ENCODE assay signal across 8 cellular contexts in genomic region chr17:8060274-8060673, GRCh38.
A peak's percentile ranks its signal among the peaks of the same experiment; 100 is the strongest.
DNase-seq lines count a peak whose midpoint lies in the region; ATAC-seq and FAIRE-seq lines count a peak whose summit lies in the region.

No MANE protein-coding gene starts in this region.

- peak; percentile 20 for DNase-seq in SKM-1 treated with dmso at 0.1 percent for 144 hours (lab: John Stamatoyannopoulos, UW; ENCODE audit: unreplicated experiment)
- no peak for DNase-seq in SKM-1 (lab: John Stamatoyannopoulos, UW; ENCODE audit: unreplicated experiment)
- peak; percentile 53 for DNase-seq in NCI-H1436 treated with DMSO at 0.1 percent for 48 hours (lab: John Stamatoyannopoulos, UW)
- DNase-seq in cerebellar cortex (ENCODE audit: low spot score), result peak; percentile 86
- DNase-seq in kidney glomerular epithelial cell (lab: John Stamatoyannopoulos, UW), result peak; percentile 45
- peak; percentile 28 to 62 (median 37) for DNase-seq in stimulated activated CD4-positive, alpha-beta T cell treated with anti-CD3 and anti-CD28 coated beads, TNF-alpha, amount 100 ng/mL, for 24 hours (ENCODE audit: low read depth in 3 of 3)

- ATAC-seq in HG02852 (IDR thresholded peaks at IDR 0.05; ENCODE audit: unreplicated experiment), result no peak

- peak; percentile 87 for FAIRE-seq in TTC549 (lab: Jason Lieb, UNC)
